1 cellular context compared by ENCODE assay signal in genomic region chr6:125985522-125985921, GRCh38.
TF ChIP-seq lines count a peak whose summit lies in the region.

No MANE protein-coding gene starts in this region.

TF ChIP-seq in H1, 55 proteins besides CTCF, POLR2A, EP300 and RAD21:
- no peak for TF ChIP-seq EGR1 (IDR thresholded peaks at IDR 0.05; ENCODE audit: borderline replicate concordance, low read depth, low read length)
- TF ChIP-seq CEBPB (IDR thresholded peaks at IDR 0.05; ENCODE audit: low read depth, low read length): peak; percentile 44; the same call in 1 of the 2 replicates
- no peak for TF ChIP-seq BACH1 (IDR thresholded peaks at IDR 0.05; ENCODE audit: low read length)
- TF ChIP-seq, protein P1, sequence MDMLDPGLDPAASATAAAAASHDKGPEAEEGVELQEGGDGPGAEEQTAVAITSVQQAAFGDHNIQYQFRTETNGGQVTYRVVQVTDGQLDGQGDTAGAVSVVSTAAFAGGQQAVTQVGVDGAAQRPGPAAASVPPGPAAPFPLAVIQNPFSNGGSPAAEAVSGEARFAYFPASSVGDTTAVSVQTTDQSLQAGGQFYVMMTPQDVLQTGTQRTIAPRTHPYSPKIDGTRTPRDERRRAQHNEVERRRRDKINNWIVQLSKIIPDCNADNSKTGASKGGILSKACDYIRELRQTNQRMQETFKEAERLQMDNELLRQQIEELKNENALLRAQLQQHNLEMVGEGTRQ (IDR thresholded peaks at IDR 0.05; ENCODE audit: low read length): no peak
- TF ChIP-seq CBX8 (IDR thresholded peaks at IDR 0.05; ENCODE audit: borderline replicate concordance, low read depth, low read length): no peak
